Comparison of ENCODE assay signal across 1 cellular context in genomic region chr22:50293441-50294318, GRCh38.
TF ChIP-seq lines count a peak whose summit lies in the region.

No MANE protein-coding gene starts in this region.

TF ChIP-seq in HepG2, 621 proteins besides CTCF, POLR2A, EP300 and RAD21 (continued from another document and continues in another):
- TF ChIP-seq, protein P1, sequence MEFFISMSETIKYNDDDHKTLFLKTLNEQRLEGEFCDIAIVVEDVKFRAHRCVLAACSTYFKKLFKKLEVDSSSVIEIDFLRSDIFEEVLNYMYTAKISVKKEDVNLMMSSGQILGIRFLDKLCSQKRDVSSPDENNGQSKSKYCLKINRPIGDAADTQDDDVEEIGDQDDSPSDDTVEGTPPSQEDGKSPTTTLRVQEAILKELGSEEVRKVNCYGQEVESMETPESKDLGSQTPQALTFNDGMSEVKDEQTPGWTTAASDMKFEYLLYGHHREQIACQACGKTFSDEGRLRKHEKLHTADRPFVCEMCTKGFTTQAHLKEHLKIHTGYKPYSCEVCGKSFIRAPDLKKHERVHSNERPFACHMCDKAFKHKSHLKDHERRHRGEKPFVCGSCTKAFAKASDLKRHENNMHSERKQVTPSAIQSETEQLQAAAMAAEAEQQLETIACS (CRISPR knock-in tag; IDR thresholded peaks at IDR 0.05), result 0 out of 2 replicates have a peak, but pooled peaks have one; percentile 34
- TF ChIP-seq NR1H2 (CRISPR knock-in tag; IDR thresholded peaks at IDR 0.05; ENCODE audit: borderline replicate concordance, low read depth) (no peak), NFE2L2 (IDR thresholded peaks at IDR 0.05; ENCODE audit: low read length) (no peak), MLLT10 (CRISPR knock-in tag; IDR thresholded peaks at IDR 0.05) (0 out of 2 replicates have a peak, but pooled peaks have one; percentile 12), MTF1 (CRISPR knock-in tag; IDR thresholded peaks at IDR 0.05) (no peak), SIX4 (CRISPR knock-in tag; IDR thresholded peaks at IDR 0.05) (0 out of 2 replicates have a peak, but pooled peaks have one; percentile 53), CBX5 (CRISPR knock-in tag; IDR thresholded peaks at IDR 0.05; ENCODE audit: borderline replicate concordance) (no peak), ZNF572 (CRISPR knock-in tag; IDR thresholded peaks at IDR 0.05) (no peak), KDM6A (CRISPR knock-in tag; IDR thresholded peaks at IDR 0.05; ENCODE audit: low read depth) (peak; percentile 77; the same call in 1 of the 2 replicates), FOXK2 (IDR thresholded peaks at IDR 0.05) (no peak), ASH2L (IDR thresholded peaks at IDR 0.05; ENCODE audit: insufficient read length, low read depth, low read length) (no peak), NFE2L1 (CRISPR knock-in tag; IDR thresholded peaks at IDR 0.05; ENCODE audit: borderline replicate concordance) (no peak), ZNF543 (CRISPR knock-in tag; IDR thresholded peaks at IDR 0.05) (0 out of 2 replicates have a peak, but pooled peaks have one; percentile 45), IKZF5 (CRISPR knock-in tag; IDR thresholded peaks at IDR 0.05) (peak; percentile 87), MED8 (CRISPR knock-in tag; IDR thresholded peaks at IDR 0.05; ENCODE audit: insufficient replicate concordance) (no peak), MIXL1 (CRISPR knock-in tag; IDR thresholded peaks at IDR 0.05) (peak; percentile 50; the same call in 1 of the 2 replicates), SALL2 (CRISPR knock-in tag; IDR thresholded peaks at IDR 0.05) (peak; percentile 94), HOXD1 (CRISPR knock-in tag; IDR thresholded peaks at IDR 0.05) (peak; percentile 91; the same call in 1 of the 2 replicates), ZNF30 (CRISPR knock-in tag; IDR thresholded peaks at IDR 0.05) (0 out of 2 replicates have a peak, but pooled peaks have one; percentile 57), GLMP (CRISPR knock-in tag; IDR thresholded peaks at IDR 0.05; ENCODE audit: borderline replicate concordance) (no peak), GATAD2A (CRISPR knock-in tag; IDR thresholded peaks at IDR 0.05) (peak; percentile 82), ZNF460 (CRISPR knock-in tag; IDR thresholded peaks at IDR 0.05; ENCODE audit: borderline replicate concordance) (peak; percentile 72; the same call in 1 of the 2 replicates), SNAI1 (CRISPR knock-in tag; IDR thresholded peaks at IDR 0.05; ENCODE audit: borderline replicate concordance) (0 out of 2 replicates have a peak, but pooled peaks have one; percentile 19), ONECUT2 (CRISPR knock-in tag; IDR thresholded peaks at IDR 0.05) (0 out of 2 replicates have a peak, but pooled peaks have one; percentile 12), ZNF468 (CRISPR knock-in tag; IDR thresholded peaks at IDR 0.05) (no peak), ZNF577 (CRISPR knock-in tag; IDR thresholded peaks at IDR 0.05; ENCODE audit: borderline replicate concordance, low read depth) (no peak), ZNF792 (CRISPR knock-in tag; IDR thresholded peaks at IDR 0.05) (peak; percentile 64; the same call in 1 of the 2 replicates), ZBTB25 (CRISPR knock-in tag; IDR thresholded peaks at IDR 0.05) (peak; percentile 80; the same call in 1 of the 2 replicates), PITX1 (CRISPR knock-in tag; IDR thresholded peaks at IDR 0.05) (peak; percentile 76), NFRKB (IDR thresholded peaks at IDR 0.05) (no peak), ZBTB8A (CRISPR knock-in tag; IDR thresholded peaks at IDR 0.05; ENCODE audit: borderline replicate concordance, low read depth) (no peak), ARNT2 (CRISPR knock-in tag; IDR thresholded peaks at IDR 0.05; ENCODE audit: low read depth) (peak; percentile 87), MTF2 (CRISPR knock-in tag; IDR thresholded peaks at IDR 0.05; ENCODE audit: borderline replicate concordance) (0 out of 2 replicates have a peak, but pooled peaks have one; percentile 26), HNRNPUL1 (IDR thresholded peaks at IDR 0.05; ENCODE audit: low read depth, low read length) (no peak), ZNF431 (CRISPR knock-in tag; IDR thresholded peaks at IDR 0.05; ENCODE audit: borderline replicate concordance, low read depth) (peak; percentile 88), ZNF780A (CRISPR knock-in tag; IDR thresholded peaks at IDR 0.05) (no peak), CREB1 (IDR thresholded peaks at IDR 0.05) (no peak), CREB1 (CRISPR knock-in tag; IDR thresholded peaks at IDR 0.05) (no peak), ZKSCAN1 (IDR thresholded peaks at IDR 0.05; ENCODE audit: low read length) (no peak), DMAP1 (CRISPR knock-in tag; IDR thresholded peaks at IDR 0.05) (peak; percentile 79), ZNF570 (CRISPR knock-in tag; IDR thresholded peaks at IDR 0.05; ENCODE audit: borderline replicate concordance) (no peak), ZNF160 (CRISPR knock-in tag; IDR thresholded peaks at IDR 0.05) (no peak), ZNF788 (CRISPR knock-in tag; IDR thresholded peaks at IDR 0.05; ENCODE audit: borderline replicate concordance) (peak; percentile 54; the same call in 1 of the 2 replicates), KDM2A (CRISPR knock-in tag; IDR thresholded peaks at IDR 0.05; ENCODE audit: borderline replicate concordance, low read depth) (peak; percentile 58; the same call in 1 of the 2 replicates), ZNF432 (CRISPR knock-in tag; IDR thresholded peaks at IDR 0.05; ENCODE audit: borderline replicate concordance) (no peak), ZNF567 (CRISPR knock-in tag; IDR thresholded peaks at IDR 0.05; ENCODE audit: borderline replicate concordance) (no peak)
- TF ChIP-seq, protein P2, sequence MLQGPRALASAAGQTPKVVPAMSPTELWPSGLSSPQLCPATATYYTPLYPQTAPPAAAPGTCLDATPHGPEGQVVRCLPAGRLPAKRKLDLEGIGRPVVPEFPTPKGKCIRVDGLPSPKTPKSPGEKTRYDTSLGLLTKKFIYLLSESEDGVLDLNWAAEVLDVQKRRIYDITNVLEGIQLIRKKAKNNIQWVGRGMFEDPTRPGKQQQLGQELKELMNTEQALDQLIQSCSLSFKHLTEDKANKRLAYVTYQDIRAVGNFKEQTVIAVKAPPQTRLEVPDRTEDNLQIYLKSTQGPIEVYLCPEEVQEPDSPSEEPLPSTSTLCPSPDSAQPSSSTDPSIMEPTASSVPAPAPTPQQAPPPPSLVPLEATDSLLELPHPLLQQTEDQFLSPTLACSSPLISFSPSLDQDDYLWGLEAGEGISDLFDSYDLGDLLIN (CRISPR knock-in tag; IDR thresholded peaks at IDR 0.05; ENCODE audit: borderline replicate concordance), result no peak
- TF ChIP-seq, protein P3, sequence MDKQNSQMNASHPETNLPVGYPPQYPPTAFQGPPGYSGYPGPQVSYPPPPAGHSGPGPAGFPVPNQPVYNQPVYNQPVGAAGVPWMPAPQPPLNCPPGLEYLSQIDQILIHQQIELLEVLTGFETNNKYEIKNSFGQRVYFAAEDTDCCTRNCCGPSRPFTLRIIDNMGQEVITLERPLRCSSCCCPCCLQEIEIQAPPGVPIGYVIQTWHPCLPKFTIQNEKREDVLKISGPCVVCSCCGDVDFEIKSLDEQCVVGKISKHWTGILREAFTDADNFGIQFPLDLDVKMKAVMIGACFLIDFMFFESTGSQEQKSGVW (CRISPR knock-in tag; IDR thresholded peaks at IDR 0.05; ENCODE audit: borderline replicate concordance), result no peak
- TF ChIP-seq, protein P4, sequence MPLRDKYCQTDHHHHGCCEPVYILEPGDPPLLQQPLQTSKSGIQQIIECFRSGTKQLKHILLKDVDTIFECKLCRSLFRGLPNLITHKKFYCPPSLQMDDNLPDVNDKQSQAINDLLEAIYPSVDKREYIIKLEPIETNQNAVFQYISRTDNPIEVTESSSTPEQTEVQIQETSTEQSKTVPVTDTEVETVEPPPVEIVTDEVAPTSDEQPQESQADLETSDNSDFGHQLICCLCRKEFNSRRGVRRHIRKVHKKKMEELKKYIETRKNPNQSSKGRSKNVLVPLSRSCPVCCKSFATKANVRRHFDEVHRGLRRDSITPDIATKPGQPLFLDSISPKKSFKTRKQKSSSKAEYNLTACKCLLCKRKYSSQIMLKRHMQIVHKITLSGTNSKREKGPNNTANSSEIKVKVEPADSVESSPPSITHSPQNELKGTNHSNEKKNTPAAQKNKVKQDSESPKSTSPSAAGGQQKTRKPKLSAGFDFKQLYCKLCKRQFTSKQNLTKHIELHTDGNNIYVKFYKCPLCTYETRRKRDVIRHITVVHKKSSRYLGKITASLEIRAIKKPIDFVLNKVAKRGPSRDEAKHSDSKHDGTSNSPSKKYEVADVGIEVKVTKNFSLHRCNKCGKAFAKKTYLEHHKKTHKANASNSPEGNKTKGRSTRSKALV (CRISPR knock-in tag; IDR thresholded peaks at IDR 0.05), result peak; percentile 93
- TF ChIP-seq, protein P5, sequence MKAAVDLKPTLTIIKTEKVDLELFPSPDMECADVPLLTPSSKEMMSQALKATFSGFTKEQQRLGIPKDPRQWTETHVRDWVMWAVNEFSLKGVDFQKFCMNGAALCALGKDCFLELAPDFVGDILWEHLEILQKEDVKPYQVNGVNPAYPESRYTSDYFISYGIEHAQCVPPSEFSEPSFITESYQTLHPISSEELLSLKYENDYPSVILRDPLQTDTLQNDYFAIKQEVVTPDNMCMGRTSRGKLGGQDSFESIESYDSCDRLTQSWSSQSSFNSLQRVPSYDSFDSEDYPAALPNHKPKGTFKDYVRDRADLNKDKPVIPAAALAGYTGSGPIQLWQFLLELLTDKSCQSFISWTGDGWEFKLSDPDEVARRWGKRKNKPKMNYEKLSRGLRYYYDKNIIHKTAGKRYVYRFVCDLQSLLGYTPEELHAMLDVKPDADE (CRISPR knock-in tag; IDR thresholded peaks at IDR 0.05), result no peak
- TF ChIP-seq, protein P6, sequence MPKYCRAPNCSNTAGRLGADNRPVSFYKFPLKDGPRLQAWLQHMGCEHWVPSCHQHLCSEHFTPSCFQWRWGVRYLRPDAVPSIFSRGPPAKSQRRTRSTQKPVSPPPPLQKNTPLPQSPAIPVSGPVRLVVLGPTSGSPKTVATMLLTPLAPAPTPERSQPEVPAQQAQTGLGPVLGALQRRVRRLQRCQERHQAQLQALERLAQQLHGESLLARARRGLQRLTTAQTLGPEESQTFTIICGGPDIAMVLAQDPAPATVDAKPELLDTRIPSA (CRISPR knock-in tag; IDR thresholded peaks at IDR 0.05; ENCODE audit: borderline replicate concordance), result no peak
- TF ChIP-seq, protein P7, sequence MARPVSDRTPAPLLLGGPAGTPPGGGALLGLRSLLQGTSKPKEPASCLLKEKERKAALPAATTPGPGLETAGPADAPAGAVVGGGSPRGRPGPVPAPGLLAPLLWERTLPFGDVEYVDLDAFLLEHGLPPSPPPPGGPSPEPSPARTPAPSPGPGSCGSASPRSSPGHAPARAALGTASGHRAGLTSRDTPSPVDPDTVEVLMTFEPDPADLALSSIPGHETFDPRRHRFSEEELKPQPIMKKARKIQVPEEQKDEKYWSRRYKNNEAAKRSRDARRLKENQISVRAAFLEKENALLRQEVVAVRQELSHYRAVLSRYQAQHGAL (CRISPR knock-in tag; IDR thresholded peaks at IDR 0.05; ENCODE audit: not compliant biosample characterization), result peak; percentile 46
- TF ChIP-seq, protein P8, sequence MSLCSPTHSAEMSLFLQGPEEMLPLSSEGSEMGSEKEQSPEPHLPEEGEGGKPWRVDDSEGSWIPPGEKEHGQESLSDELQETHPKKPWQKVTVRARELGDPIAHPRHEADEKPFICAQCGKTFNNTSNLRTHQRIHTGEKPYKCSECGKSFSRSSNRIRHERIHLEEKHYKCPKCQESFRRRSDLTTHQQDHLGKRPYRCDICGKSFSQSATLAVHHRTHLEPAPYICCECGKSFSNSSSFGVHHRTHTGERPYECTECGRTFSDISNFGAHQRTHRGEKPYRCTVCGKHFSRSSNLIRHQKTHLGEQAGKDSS (CRISPR knock-in tag; IDR thresholded peaks at IDR 0.05; ENCODE audit: borderline replicate concordance, low read depth), result peak; percentile 48; the same call in 1 of the 2 replicates
